Comparison of ENCODE assay signal across 10 cellular contexts in genomic region chr14:98501335-98501734, GRCh38.
"Had no signal": no experiment of that assay in that cellular context is flagged by ENCODE, and none has a peak within 500 bp of the region (broad histone marks: within the 10 kb centered on the region; RNA-seq: fewer than 3 reads in every experiment).

No MANE protein-coding gene starts in this region.

- H3K27ac ChIP-seq: ascending aorta, esophagus muscularis mucosa, prostate gland, right lobe of liver, SJSA1, tibial nerve had no signal

- H3K4me1 ChIP-seq: ascending aorta, esophagus muscularis mucosa, prostate gland, right lobe of liver, SJSA1, tibial nerve had no signal

- DNase-seq: activated CD4-positive, alpha-beta T cell treated with anti-CD3 and anti-CD28 coated beads, Interleukin-2, amount 50 U/mL, for 1 hour; activated naive CD4-positive, alpha-beta T cell; endodermal cell; nephron progenitor cell; right lobe of liver had no signal

- H3K36me3 ChIP-seq: ascending aorta, esophagus muscularis mucosa, prostate gland, right lobe of liver, SJSA1, tibial nerve had no signal

- H3K9me3 ChIP-seq: ascending aorta, esophagus muscularis mucosa, prostate gland, right lobe of liver, SJSA1, tibial nerve had no signal

- ATAC-seq: right lobe of liver had no signal

- H3K4me3 ChIP-seq: ascending aorta, esophagus muscularis mucosa, prostate gland, right lobe of liver, SJSA1, tibial nerve had no signal

- H3K27me3 ChIP-seq: ascending aorta, esophagus muscularis mucosa, right lobe of liver, SJSA1, tibial nerve had no signal
